1 cellular context compared by ENCODE assay signal in the genomic region with DNA sequence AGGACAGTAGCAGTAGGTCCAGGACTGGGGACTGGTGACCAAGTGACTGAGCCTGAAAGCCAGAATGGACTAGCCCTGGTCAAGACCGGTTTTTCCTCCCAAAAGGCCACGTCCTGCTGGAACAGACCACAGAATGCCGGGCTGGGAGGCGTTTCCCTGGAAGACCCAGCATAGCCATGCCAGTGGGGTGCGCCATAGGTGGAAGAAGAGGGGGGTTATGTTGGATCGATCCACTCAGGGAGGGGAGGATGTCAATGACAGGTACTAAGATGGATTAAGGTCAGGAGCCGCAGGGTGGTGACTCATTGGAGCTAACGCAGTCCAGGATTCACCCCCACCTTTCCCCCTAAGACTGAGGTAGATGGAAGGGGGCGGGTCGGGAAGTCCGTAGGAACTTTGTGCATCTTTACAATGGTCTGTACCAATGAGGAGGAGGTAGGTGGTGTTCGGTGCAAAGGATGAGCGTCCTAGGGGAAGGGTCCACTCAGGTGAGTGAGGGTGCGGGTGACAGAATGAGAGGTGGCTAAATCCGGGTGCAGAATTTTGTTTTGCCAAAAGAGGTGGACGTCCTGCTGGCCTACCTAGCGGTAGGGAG.
TF ChIP-seq lines count a peak whose summit lies in the region.

No MANE protein-coding gene starts in this region.

TF ChIP-seq in H1, 55 proteins besides CTCF, POLR2A, EP300 and RAD21:
- TF ChIP-seq POU5F1 (IDR thresholded peaks at IDR 0.05; ENCODE audit: low read depth, low read length) (no peak), BACH1 (IDR thresholded peaks at IDR 0.05; ENCODE audit: low read length) (no peak), PHF8 (conservative IDR thresholded peaks at IDR 0.05; ENCODE audit: low read depth, low read length) (0 out of 2 replicates have a peak, but pooled peaks have one; percentile 6), RFX5 (IDR thresholded peaks at IDR 0.05; ENCODE audit: borderline replicate concordance, low read depth, low read length) (no peak), HDAC2 (IDR thresholded peaks at IDR 0.05; ENCODE audit: borderline replicate concordance in 1 of 2, low read depth in 2 of 2, low read length in 2 of 2) (0 out of 4 replicates have a peak, but pooled peaks of 1 of the 2 experiments have one; percentile 17), JUND (IDR thresholded peaks at IDR 0.05; ENCODE audit: low read length) (peak; percentile 90), CHD1 (IDR thresholded peaks at IDR 0.05; ENCODE audit: low read depth, low read length) (peak; percentile 86), CTBP2 (IDR thresholded peaks at IDR 0.05; ENCODE audit: borderline replicate concordance, insufficient read depth, insufficient read length, low read length) (no peak), SIN3A (conservative IDR thresholded peaks at IDR 0.05 in 1 of 2, IDR thresholded peaks at IDR 0.05 in 1 of 2; ENCODE audit: low read depth in 1 of 2, low read length in 2 of 2) (0 out of 4 replicates have a peak, but pooled peaks of 1 of the 2 experiments have one; percentile 66), POLR2AphosphoS5 (IDR thresholded peaks at IDR 0.05; ENCODE audit: low read depth, low read length) (peak; percentile 40), RXRA (IDR thresholded peaks at IDR 0.05; ENCODE audit: insufficient read depth, low read depth, low read length) (no peak), SIX5 (IDR thresholded peaks at IDR 0.05; ENCODE audit: low read depth, low read length) (peak; percentile 36), TAF1 (IDR thresholded peaks at IDR 0.05; ENCODE audit: low read depth, low read length) (0 out of 2 replicates have a peak, but pooled peaks have one; percentile 18), YY1 (IDR thresholded peaks at IDR 0.05; ENCODE audit: low read depth, low read length) (no peak), RBBP5 (IDR thresholded peaks at IDR 0.05; ENCODE audit: borderline replicate concordance, low read depth, low read length) (no peak), RNF2 (IDR thresholded peaks at IDR 0.05; ENCODE audit: borderline replicate concordance, low read depth, low read length, missing control alignments, poor library complexity, severe bottlenecking) (no peak), ASH2L (IDR thresholded peaks at IDR 0.05; ENCODE audit: low read length) (peak; percentile 90)
- TF ChIP-seq, protein P1, sequence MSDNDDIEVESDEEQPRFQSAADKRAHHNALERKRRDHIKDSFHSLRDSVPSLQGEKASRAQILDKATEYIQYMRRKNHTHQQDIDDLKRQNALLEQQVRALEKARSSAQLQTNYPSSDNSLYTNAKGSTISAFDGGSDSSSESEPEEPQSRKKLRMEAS (IDR thresholded peaks at IDR 0.05): no peak
